ENCODE assay signal across 31 cellular contexts in genomic region chr13:113598481-113598880, GRCh38. TPM values are rescaled to one million over a fixed set of nuclear protein-coding genes. Genes with fewer than 3 reads are reported as not detected.
DNase-seq lines count a peak whose midpoint lies in the region; ATAC-seq and TF ChIP-seq lines count a peak whose summit lies in the region.
"Had no signal": no experiment of that assay in that cellular context is flagged by ENCODE, and none has a peak within 500 bp of the region (broad histone marks: within the 10 kb centered on the region; RNA-seq: fewer than 3 reads in every experiment).

No MANE protein-coding gene starts in this region.

- intact Hi-C loops in posterior vena cava (cut with DNase I): no loop called here

- H3K27me3 ChIP-seq in RWPE2 (ENCODE audit: insufficient read depth, poor library complexity, severe bottlenecking): no peaks in the 10 kb centered on the region
- H3K27me3 ChIP-seq: breast epithelium, colonic mucosa, SJSA1, uterus had no signal

- no peak overlapping the region for H3K4me3 ChIP-seq in RWPE2 (ENCODE audit: severe bottlenecking)
- H3K4me3 ChIP-seq: breast epithelium, colonic mucosa, GM23248, SJSA1, uterus had no signal

- no peaks in the 10 kb centered on the region for H3K9me3 Mint-ChIP-seq in activated CD8-positive, alpha-beta memory T cell treated with anti-CD3 and anti-CD28 coated beads, Interleukin-2, amount 10 ng/mL, durations not matched to agents 7 days and 5 days (ENCODE audit: low read depth)
- H3K9me3 Mint-ChIP-seq: activated naive CD4-positive, alpha-beta T cell treated with anti-CD3 and anti-CD28 coated beads, Interleukin-2, amount 50 U/mL, for 24 hours had no signal

- no peaks in the 10 kb centered on the region for H3K9me3 ChIP-seq in RWPE2 (ENCODE audit: severe bottlenecking)
- H3K9me3 ChIP-seq: breast epithelium, colonic mucosa, uterus had no signal

- peaks cover 23% of the 10 kb centered on the region for H3K4me1 Mint-ChIP-seq in activated CD8-positive, alpha-beta memory T cell treated with anti-CD3 and anti-CD28 coated beads, Interleukin-2, amount 10 ng/mL, durations not matched to agents 7 days and 5 days

- no peak overlapping the region for H3K4me3 Mint-ChIP-seq in activated CD8-positive, alpha-beta memory T cell treated with anti-CD3 and anti-CD28 coated beads, Interleukin-2, amount 10 ng/mL, durations not matched to agents 7 days and 5 days
- H3K4me3 Mint-ChIP-seq: activated naive CD4-positive, alpha-beta T cell treated with anti-CD3 and anti-CD28 coated beads, Interleukin-2, amount 50 U/mL, for 24 hours; naive B cell had no signal

- H3K27ac ChIP-seq in RWPE2 (ENCODE audit: poor library complexity, severe bottlenecking): no peak overlapping the region
- H3K27ac ChIP-seq: breast epithelium, colonic mucosa, GM23248, SJSA1, uterus had no signal

- peaks cover 60% of the 10 kb centered on the region for H3K36me3 Mint-ChIP-seq in activated CD8-positive, alpha-beta memory T cell treated with anti-CD3 and anti-CD28 coated beads, Interleukin-2, amount 10 ng/mL, durations not matched to agents 7 days and 5 days

- TF ChIP-seq CTCF in RWPE2 (IDR thresholded peaks at IDR 0.05; ENCODE audit: poor library complexity, severe bottlenecking): no peak

- no peak for ATAC-seq in activated CD8-positive, alpha-beta memory T cell treated with anti-CD3 and anti-CD28 coated beads, Interleukin-2, amount 10 ng/mL, durations not matched to agents 7 days and 5 days
- no peak for ATAC-seq in RWPE2 (ENCODE audit: low read depth)

- DNase-seq in activated CD8-positive, alpha-beta memory T cell treated with anti-CD3 and anti-CD28 coated beads, Interleukin-2, amount 50 U/mL, for 4 hours: peak; percentile 5
- DNase-seq in activated CD8-positive, alpha-beta memory T cell treated with anti-CD3 and anti-CD28 coated beads, Interleukin-2, amount 10 ng/mL, durations not matched to agents 7 days and 5 days: no peak
- DNase-seq in RWPE2 (ENCODE audit: low spot score) (peak; percentile 38), islet precursor cell (peak; percentile 21), posterior vena cava (ENCODE audit: low spot score) (peak; percentile 31), cerebellum (ENCODE audit: low spot score) (no peak), OCI-M2 (lab: John Stamatoyannopoulos, UW; ENCODE audit: unreplicated experiment) (no peak), ureter (ENCODE audit: low spot score) (no peak)
- DNase-seq: 8988T; activated CD4-positive, alpha-beta T cell treated with anti-CD3 and anti-CD28 coated beads, Interleukin-2, amount 50 U/mL, for 1 hour; Calu3; colonic mucosa; DMS79 treated with DMSO at 0.1 percent for 48 hours; effector memory CD4-positive, alpha-beta T cell; erythroblast; GDM1; GM23248; midbrain; naive B cell; NCI-H146; nucleus accumbens; stimulated activated naive CD4-positive, alpha-beta T cell; uterus had no signal

- CTCF ChIA-PET in activated CD8-positive, alpha-beta memory T cell treated with anti-CD3 and anti-CD28 coated beads, Interleukin-2, amount 10 ng/mL, durations not matched to agents 7 days and 5 days (lab: Charles Lee): no interaction called here

- H3K27me3 Mint-ChIP-seq in activated CD8-positive, alpha-beta memory T cell treated with anti-CD3 and anti-CD28 coated beads, Interleukin-2, amount 10 ng/mL, durations not matched to agents 7 days and 5 days: no peaks in the 10 kb centered on the region
- H3K27me3 Mint-ChIP-seq: activated naive CD4-positive, alpha-beta T cell treated with anti-CD3 and anti-CD28 coated beads, Interleukin-2, amount 50 U/mL, for 24 hours; naive B cell had no signal

- no peak overlapping the region for H3K27ac Mint-ChIP-seq in activated CD8-positive, alpha-beta memory T cell treated with anti-CD3 and anti-CD28 coated beads, Interleukin-2, amount 10 ng/mL, durations not matched to agents 7 days and 5 days
- H3K27ac Mint-ChIP-seq: activated naive CD4-positive, alpha-beta T cell treated with anti-CD3 and anti-CD28 coated beads, Interleukin-2, amount 50 U/mL, for 24 hours; naive B cell had no signal

- H3K36me3 ChIP-seq in RWPE2 (ENCODE audit: low read depth): peaks cover 48% of the 10 kb centered on the region
- H3K36me3 ChIP-seq: breast epithelium, colonic mucosa, uterus had no signal

- no peaks in the 10 kb centered on the region for H3K4me1 ChIP-seq in RWPE2 (ENCODE audit: insufficient read depth, poor library complexity, severe bottlenecking)
- H3K4me1 ChIP-seq: breast epithelium, colonic mucosa, SJSA1, uterus had no signal

RNA-seq across cellular contexts. Expression of gene TFDP1, which starts 13.9 kb away (rescaled TPM):
- total RNA-seq in activated CD8-positive, alpha-beta memory T cell treated with anti-CD3 and anti-CD28 coated beads, Interleukin-2, amount 10 ng/mL, durations not matched to agents 7 days and 5 days: 100 to 1,000 TPM; 168 to 175 TPM
- total RNA-seq in posterior vena cava (10 to 100 TPM; 36.6 to 40.3 TPM), cerebellum (33.9 TPM), ureter (54.9 TPM)

RNA-seq across cellular contexts. Expression of gene ATP4B, which starts 59.5 kb away (rescaled TPM):
- not detected for total RNA-seq in activated CD8-positive, alpha-beta memory T cell treated with anti-CD3 and anti-CD28 coated beads, Interleukin-2, amount 10 ng/mL, durations not matched to agents 7 days and 5 days
- not detected for total RNA-seq in posterior vena cava
- total RNA-seq in cerebellum: not detected
- not detected for total RNA-seq in ureter
- total RNA-seq: breast epithelium, Calu3, colonic mucosa, GM23248, HT1080, lower leg skin, NCI-H460, RPMI7951, SJSA1, skeletal muscle tissue had no signal

Comparison
In these comparisons a context has a peak if more than half of its experiments do, and no peak if none do; other contexts are left out.
1. DNase-seq: peak in activated CD8-positive, alpha-beta memory T cell treated with anti-CD3 and anti-CD28 coated beads, Interleukin-2, amount 50 U/mL, for 4 hours (single experiment), RWPE2 (single experiment), islet precursor cell (single experiment) and posterior vena cava (single experiment); none in activated CD8-positive, alpha-beta memory T cell treated with anti-CD3 and anti-CD28 coated beads, Interleukin-2, amount 10 ng/mL, durations not matched to agents 7 days and 5 days (single experiment), cerebellum (single experiment), OCI-M2 (single experiment) and ureter (single experiment).